Comparison of ENCODE assay signal across 19 cellular contexts in the genomic region with DNA sequence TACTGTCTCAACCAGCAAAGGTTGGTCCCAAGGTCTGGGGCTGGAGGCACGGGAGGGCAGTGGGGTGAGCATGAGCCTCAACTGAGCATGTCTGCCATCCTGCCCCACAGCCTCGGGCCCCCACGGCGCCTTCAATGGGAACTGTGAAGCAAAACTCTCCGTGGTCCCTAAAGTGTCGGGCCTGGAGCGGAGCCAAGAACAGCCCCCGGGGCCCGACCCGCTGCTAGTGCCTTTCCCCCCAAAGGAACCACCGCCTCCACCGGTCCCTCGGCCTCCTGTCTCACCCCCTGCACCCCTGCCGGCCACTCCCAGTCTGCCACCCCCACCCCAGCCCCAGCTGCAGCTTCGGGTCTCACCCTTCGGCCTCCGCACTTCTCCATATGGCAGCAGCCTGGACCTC. TPM values are rescaled to one million over a fixed set of nuclear protein-coding genes. Genes with fewer than 3 reads are reported as not detected.
DNase-seq lines count a peak whose midpoint lies in the region; ATAC-seq and TF ChIP-seq lines count a peak whose summit lies in the region.
"Had no signal": no experiment of that assay in that cellular context is flagged by ENCODE, and none has a peak within 500 bp of the region (broad histone marks: within the 10 kb centered on the region; RNA-seq: fewer than 3 reads in every experiment).

No MANE protein-coding gene starts in this region.

- no peaks in the 10 kb centered on the region for H3K9me3 Mint-ChIP-seq in activated T-cell treated with anti-CD3 and anti-CD28 coated beads, Interleukin-2, amount 50 U/mL, for 72 hours
- H3K9me3 Mint-ChIP-seq in activated CD4-positive, alpha-beta memory T cell treated with anti-CD3 and anti-CD28 coated beads, Interleukin-2, amount 10 ng/mL, durations not matched to agents 7 days and 5 days = no peaks in the 10 kb centered on the region
- H3K9me3 Mint-ChIP-seq in endothelial cell (ENCODE audit: unreplicated experiment) (no peaks in the 10 kb centered on the region), WTC11 (no peaks in the 10 kb centered on the region)
- H3K9me3 Mint-ChIP-seq: H9 had no signal

- POLR2A ChIA-PET in activated CD4-positive, alpha-beta memory T cell treated with anti-CD3 and anti-CD28 coated beads, Interleukin-2, amount 10 ng/mL, durations not matched to agents 7 days and 5 days (lab: Charles Lee) = interaction anchor here (4.7 kb wide), 1 partner anchor 12 kb away, joined by 49 read pairs; a partner anchor contains a TSS
- POLR2A ChIA-PET in WTC11 (lab: Charles Lee) = no interaction called here

- H3K4me3 ChIP-seq in spleen = peak overlapping the region in 2 of 8 donors; percentile 11 to 93
- H3K4me3 ChIP-seq in heart right ventricle = no peak overlapping the region
- H3K4me3 ChIP-seq: gastroesophageal sphincter, left ventricle myocardium inferior had no signal

- no peaks in the 10 kb centered on the region for H3K9me3 ChIP-seq in spleen
- H3K9me3 ChIP-seq in heart right ventricle = no peaks in the 10 kb centered on the region
- H3K9me3 ChIP-seq: gastroesophageal sphincter, left ventricle myocardium inferior, psoas muscle had no signal

- WGBS in spleen, 5 donors = 84 to 90% (median 88%) methylated on average over 9 to 17 of the region's 17 CpGs
- 80 to 88% methylated on average over 17 of the region's 17 CpGs for WGBS in heart right ventricle, 2 donors

- H3K4me3 Mint-ChIP-seq in activated T-cell treated with anti-CD3 and anti-CD28 coated beads, Interleukin-2, amount 50 U/mL, for 72 hours = peak overlapping the region; percentile 88 to 96
- H3K4me3 Mint-ChIP-seq in activated CD4-positive, alpha-beta memory T cell treated with anti-CD3 and anti-CD28 coated beads, Interleukin-2, amount 10 ng/mL, durations not matched to agents 7 days and 5 days = peak overlapping the region; percentile 86
- peak overlapping the region; percentile 31 for H3K4me3 Mint-ChIP-seq in endothelial cell (ENCODE audit: unreplicated experiment)
- H3K4me3 Mint-ChIP-seq in WTC11 = no peak overlapping the region
- H3K4me3 Mint-ChIP-seq: H9 had no signal

- no peaks in the 10 kb centered on the region for H3K27me3 Mint-ChIP-seq in activated T-cell treated with anti-CD3 and anti-CD28 coated beads, Interleukin-2, amount 50 U/mL, for 72 hours (ENCODE audit: low read depth)
- H3K27me3 Mint-ChIP-seq in activated CD4-positive, alpha-beta memory T cell treated with anti-CD3 and anti-CD28 coated beads, Interleukin-2, amount 10 ng/mL, durations not matched to agents 7 days and 5 days = no peaks in the 10 kb centered on the region
- H3K27me3 Mint-ChIP-seq in endothelial cell (ENCODE audit: unreplicated experiment) = peaks cover 12% of the 10 kb centered on the region
- H3K27me3 Mint-ChIP-seq in WTC11 (ENCODE audit: low read depth) = peaks cover 71% of the 10 kb centered on the region

- peaks cover 28 to 45% of the 10 kb centered on the region in 2 donors for H3K36me3 Mint-ChIP-seq in activated T-cell treated with anti-CD3 and anti-CD28 coated beads, Interleukin-2, amount 50 U/mL, for 72 hours (ENCODE audit: insufficient read depth in 2 of 2)
- peaks cover 66% of the 10 kb centered on the region for H3K36me3 Mint-ChIP-seq in activated CD4-positive, alpha-beta memory T cell treated with anti-CD3 and anti-CD28 coated beads, Interleukin-2, amount 10 ng/mL, durations not matched to agents 7 days and 5 days (ENCODE audit: low read depth)
- H3K36me3 Mint-ChIP-seq in endothelial cell (ENCODE audit: low read depth, unreplicated experiment) (peaks cover 37% of the 10 kb centered on the region), WTC11 (peaks cover 25% of the 10 kb centered on the region)

- H3K4me1 ChIP-seq in spleen = peaks cover 23 to 77% (median 57%) of the 10 kb centered on the region in 6 donors
- H3K4me1 ChIP-seq in heart right ventricle = peaks cover 12 to 47% (median 41%) of the 10 kb centered on the region in 9 donors

- no peak for TF ChIP-seq POLR2A in spleen (IDR thresholded peaks at IDR 0.05)

- H3K27ac Mint-ChIP-seq in activated T-cell treated with anti-CD3 and anti-CD28 coated beads, Interleukin-2, amount 50 U/mL, for 72 hours = peak overlapping the region; percentile 92
- H3K27ac Mint-ChIP-seq in activated CD4-positive, alpha-beta memory T cell treated with anti-CD3 and anti-CD28 coated beads, Interleukin-2, amount 10 ng/mL, durations not matched to agents 7 days and 5 days = no peak overlapping the region
- peak overlapping the region; percentile 52 for H3K27ac Mint-ChIP-seq in endothelial cell (ENCODE audit: unreplicated experiment)
- H3K27ac Mint-ChIP-seq in WTC11 = no peak overlapping the region
- H3K27ac Mint-ChIP-seq: H9 had no signal

- ATAC-seq in activated T-cell treated with anti-CD3 and anti-CD28 coated beads, Interleukin-2, amount 50 U/mL, for 72 hours (replicated peaks in 1 of 2) = no peak
- ATAC-seq in WTC11 (no peak), heart right ventricle (no peak)
- ATAC-seq: gastroesophageal sphincter, psoas muscle had no signal

- intact Hi-C loops in spleen (cut with DNase I; ENCODE audit: low total_unique reads) = no loop called here
- intact Hi-C loops in heart right ventricle (cut with DNase I) = no loop called here

- no peak for DNase-seq in activated T-cell treated with anti-CD3 and anti-CD28 coated beads, Interleukin-2, amount 50 U/mL, for 72 hours
- DNase-seq in activated T-cell treated with anti-CD3 and anti-CD28 coated beads, Interleukin-2, amount 50 U/mL, for 1 hour = no peak
- no peak for DNase-seq in activated CD4-positive, alpha-beta memory T cell treated with anti-CD3 and anti-CD28 coated beads, Interleukin-2, amount 10 ng/mL, durations not matched to agents 7 days and 5 days
- DNase-seq in endothelial cell (ENCODE audit: low spot score) (no peak), spleen (peak; percentile 74), WTC11 (ENCODE audit: low spot score) (no peak), heart right ventricle (no peak)
- no peak for DNase-seq in stimulated activated CD4-positive, alpha-beta T cell treated with anti-CD3 and anti-CD28 coated beads, Interleukin-2, amount 100 ng/mL, for 24 hours
- DNase-seq: activated CD4-positive, CD25-positive, alpha-beta regulatory T cell treated with anti-CD3 and anti-CD28 coated beads, Interleukin-2, amount 50 U/mL, for 72 hours; erythroblast; H9; left ventricle myocardium inferior; NCI-H1694; NCI-H446 treated with DMSO at 0.1 percent for 48 hours; Right ventricle myocardium superior; stimulated activated CD4-positive, alpha-beta T cell treated with anti-CD3 and anti-CD28 coated beads, Interleukin-15, amount 100 ng/mL, for 24 hours had no signal

- H3K36me3 ChIP-seq in spleen = peaks cover 9 to 70% (median 60%) of the 10 kb centered on the region in 6 donors
- H3K36me3 ChIP-seq in heart right ventricle = peaks cover 0 to 69% (median 62%) of the 10 kb centered on the region in 9 donors

- CTCF ChIA-PET in activated CD4-positive, alpha-beta memory T cell treated with anti-CD3 and anti-CD28 coated beads, Interleukin-2, amount 10 ng/mL, durations not matched to agents 7 days and 5 days (lab: Charles Lee) = no interaction called here
- CTCF ChIA-PET in WTC11 (lab: Charles Lee) = no interaction called here

- TF ChIP-seq CTCF in endothelial cell (IDR thresholded peaks at IDR 0.05; ENCODE audit: unreplicated experiment) = no peak
- TF ChIP-seq CTCF in spleen (IDR thresholded peaks at IDR 0.05 in 8 of 11, conservative IDR thresholded peaks at IDR 0.05 in 3 of 11) = no peak
- TF ChIP-seq CTCF in WTC11 (IDR thresholded peaks at IDR 0.05) = no peak
- TF ChIP-seq CTCF in heart right ventricle (IDR thresholded peaks at IDR 0.05) = no peak

- H3K27ac ChIP-seq in spleen = peak overlapping the region in 5 of 8 donors; percentile 97 to 100 (median 99)
- no peak overlapping the region for H3K27ac ChIP-seq in heart right ventricle
- H3K27ac ChIP-seq: coronary artery, left ventricle myocardium inferior, psoas muscle had no signal

- H3K27me3 ChIP-seq in spleen (replicated peaks in 1 of 7) = no peaks in the 10 kb centered on the region
- no peaks in the 10 kb centered on the region for H3K27me3 ChIP-seq in heart right ventricle
- H3K27me3 ChIP-seq: gastroesophageal sphincter had no signal

- peaks cover 39% of the 10 kb centered on the region for H3K4me1 Mint-ChIP-seq in activated T-cell treated with anti-CD3 and anti-CD28 coated beads, Interleukin-2, amount 50 U/mL, for 72 hours (ENCODE audit: low read depth)
- H3K4me1 Mint-ChIP-seq in activated CD4-positive, alpha-beta memory T cell treated with anti-CD3 and anti-CD28 coated beads, Interleukin-2, amount 10 ng/mL, durations not matched to agents 7 days and 5 days = peaks cover 37% of the 10 kb centered on the region
- peaks cover 22% of the 10 kb centered on the region for H3K4me1 Mint-ChIP-seq in endothelial cell (ENCODE audit: unreplicated experiment)
- H3K4me1 Mint-ChIP-seq in WTC11 = peaks cover 5% of the 10 kb centered on the region

RNA-seq across cellular contexts. Expression of a gene that starts 4.2 kb away (rescaled TPM):
- total RNA-seq in activated T-cell treated with anti-CD3 and anti-CD28 coated beads, Interleukin-2, amount 50 U/mL, for 72 hours = 100 to 1,000 TPM; 170 to 185 TPM
- 100 to 1,000 TPM; 106 to 107 TPM for total RNA-seq in activated CD4-positive, alpha-beta memory T cell treated with anti-CD3 and anti-CD28 coated beads, Interleukin-2, amount 10 ng/mL, durations not matched to agents 7 days and 5 days
- total RNA-seq in endothelial cell (ENCODE audit: unreplicated experiment) (60.9 TPM), spleen (100 to 1,000 TPM in 4 of 7 donors, 10 to 100 TPM in 3; 47.5 to 118 (median 102) TPM), WTC11 (2021) (18.9 to 23.2 TPM (median 19.9 TPM) in 3 replicates), heart right ventricle (10 to 100 TPM; 24.6 to 38.5 (median 27.5) TPM)
- polyA plus RNA-seq in spleen (10 to 100 TPM; 25.8 to 62.7 (median 43.7) TPM), heart right ventricle (10 to 100 TPM; 30.5 to 40.2 TPM)

RNA-seq across cellular contexts. Expression of a gene that starts 11.7 kb away (rescaled TPM):
- 100 to 1,000 TPM; 108 to 124 TPM for total RNA-seq in activated T-cell treated with anti-CD3 and anti-CD28 coated beads, Interleukin-2, amount 50 U/mL, for 72 hours
- 10 to 100 TPM; 78.4 to 86.1 TPM for total RNA-seq in activated CD4-positive, alpha-beta memory T cell treated with anti-CD3 and anti-CD28 coated beads, Interleukin-2, amount 10 ng/mL, durations not matched to agents 7 days and 5 days
- total RNA-seq in endothelial cell (ENCODE audit: unreplicated experiment) (45.3 TPM), spleen (10 to 100 TPM; 51.2 to 77.8 (median 61.8) TPM), WTC11 (2021) (21.9 to 24.3 TPM (median 22.0 TPM) in 3 replicates), heart right ventricle (10 to 100 TPM in 9 of 10 donors, 1 to 10 TPM in 1; 9.9 to 23.9 (median 16.7) TPM)
- polyA plus RNA-seq in spleen (100 to 1,000 TPM in 2 of 3 donors, 10 to 100 TPM in 1; 68.4 to 178 (median 148) TPM), heart right ventricle (10 to 100 TPM; 26.8 to 58.1 TPM)

RNA-seq across cellular contexts. Expression of a gene that starts 36.5 kb away (rescaled TPM):
- 10 to 100 TPM; 52.9 to 64.7 TPM for total RNA-seq in activated T-cell treated with anti-CD3 and anti-CD28 coated beads, Interleukin-2, amount 50 U/mL, for 72 hours
- total RNA-seq in activated CD4-positive, alpha-beta memory T cell treated with anti-CD3 and anti-CD28 coated beads, Interleukin-2, amount 10 ng/mL, durations not matched to agents 7 days and 5 days = 10 to 100 TPM; 63.2 to 65.0 TPM
- total RNA-seq in endothelial cell (ENCODE audit: unreplicated experiment) = 62.2 TPM
- 10 to 100 TPM; 52.8 to 85.7 (median 72.7) TPM for total RNA-seq in spleen
- 10 to 100 TPM in 1 of 3 donors, 1 to 10 TPM in 2; 1.2 to 19.0 (median 1.4) TPM for polyA plus RNA-seq in spleen
- 54.9 to 58.5 TPM (median 55.8 TPM) in 3 replicates for total RNA-seq in WTC11 (2021)
- 10 to 100 TPM; 40.1 to 60.6 (median 46.7) TPM for total RNA-seq in heart right ventricle
- 10 to 100 TPM in 1 of 2 donors, 1 to 10 TPM in 1; 2.6 to 26.3 TPM for polyA plus RNA-seq in heart right ventricle

RNA-seq across cellular contexts. Expression of a gene that starts 52.3 kb away (rescaled TPM):
- 10 to 100 TPM; 12.8 to 17.7 TPM for total RNA-seq in activated T-cell treated with anti-CD3 and anti-CD28 coated beads, Interleukin-2, amount 50 U/mL, for 72 hours
- 10 to 100 TPM in 1 of 2 experiments, 1 to 10 TPM in 1; 9.9 to 11.7 TPM for total RNA-seq in activated CD4-positive, alpha-beta memory T cell treated with anti-CD3 and anti-CD28 coated beads, Interleukin-2, amount 10 ng/mL, durations not matched to agents 7 days and 5 days
- total RNA-seq in endothelial cell (ENCODE audit: unreplicated experiment) (12.0 TPM), spleen (10 to 100 TPM in 5 of 7 donors, 1 to 10 TPM in 2; 6.3 to 14.6 (median 11.4) TPM), WTC11 (2021) (13.2 to 16.3 TPM (median 15.9 TPM) in 3 replicates), heart right ventricle (1 to 10 TPM; 4.0 to 7.4 (median 5.6) TPM)
- polyA plus RNA-seq in spleen (1 to 10 TPM; 3.5 to 5.0 (median 3.7) TPM), heart right ventricle (1 to 10 TPM; 2.7 to 3.1 TPM)

Comparison
In these comparisons a context has a peak if more than half of its experiments do, and no peak if none do; other contexts are left out.
1. H3K27ac Mint-ChIP-seq: peak in activated T-cell treated with anti-CD3 and anti-CD28 coated beads, Interleukin-2, amount 50 U/mL, for 72 hours (single experiment) and endothelial cell (single experiment); none in activated CD4-positive, alpha-beta memory T cell treated with anti-CD3 and anti-CD28 coated beads, Interleukin-2, amount 10 ng/mL, durations not matched to agents 7 days and 5 days (single experiment) and WTC11 (single experiment).
2. H3K27ac ChIP-seq: peak in spleen (5 of 8); none in heart right ventricle (0 of 10).